ENCODE assay signal across 16 cellular contexts in the genomic region with DNA sequence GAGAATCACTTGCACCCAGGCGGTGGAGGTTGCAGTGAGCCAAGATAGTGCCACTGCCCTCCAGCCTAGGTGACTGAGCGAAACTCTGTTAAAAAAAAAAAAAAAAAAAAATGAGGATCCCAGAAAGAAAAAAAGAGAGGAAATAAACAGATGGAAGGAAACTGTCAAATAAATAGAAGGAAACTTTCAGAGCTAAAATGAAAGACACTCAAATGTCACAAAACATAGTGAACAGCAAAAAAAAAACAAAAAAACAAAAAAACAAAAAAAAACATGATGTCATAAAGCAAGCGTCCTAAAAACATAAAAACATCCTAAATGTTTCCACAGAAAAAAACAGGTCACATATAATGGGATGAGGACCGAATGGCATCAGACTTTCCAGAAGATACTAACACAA. TPM values are rescaled to one million over a fixed set of nuclear protein-coding genes. Genes with fewer than 3 reads are reported as not detected.
DNase-seq lines count a peak whose midpoint lies in the region; ATAC-seq and TF ChIP-seq lines count a peak whose summit lies in the region.
"Had no signal": no experiment of that assay in that cellular context is flagged by ENCODE, and none has a peak within 500 bp of the region (broad histone marks: within the 10 kb centered on the region; RNA-seq: fewer than 3 reads in every experiment).

No MANE protein-coding gene starts in this region.

- POLR2A ChIA-PET in MCF 10A (lab: Yijun Ruan, JAX): no interaction called here

- TF ChIP-seq CTCF in GM23338 (conservative IDR thresholded peaks at IDR 0.05; ENCODE audit: low read depth in 2 of 2) (no peak), hepatocyte (IDR thresholded peaks at IDR 0.05; ENCODE audit: poor library complexity) (no peak), CD14-positive monocyte (IDR thresholded peaks at IDR 0.05) (no peak), foreskin keratinocyte (conservative IDR thresholded peaks at IDR 0.05) (no peak), MCF 10A (IDR thresholded peaks at IDR 0.05; ENCODE audit: unreplicated experiment) (no peak)

- H3K4me1 ChIP-seq in GM23338 (ENCODE audit: insufficient read depth) (0 out of 2 replicates have a peak, but pooled peaks cover 6% of the 10 kb centered on the region), hepatocyte (ENCODE audit: insufficient read depth) (peaks cover 4% of the 10 kb centered on the region), foreskin keratinocyte (no peaks in the 10 kb centered on the region)

- no peaks in the 10 kb centered on the region for H3K27me3 ChIP-seq in GM23338 (ENCODE audit: insufficient read depth)
- no peaks in the 10 kb centered on the region for H3K27me3 ChIP-seq in hepatocyte
- no peaks in the 10 kb centered on the region for H3K27me3 ChIP-seq in foreskin keratinocyte

- peaks cover 11% of the 10 kb centered on the region for H3K4me1 Mint-ChIP-seq in GM23338
- peaks cover 23% of the 10 kb centered on the region for H3K4me1 Mint-ChIP-seq in T-helper 17 cell
- peaks cover 2% of the 10 kb centered on the region for H3K4me1 Mint-ChIP-seq in CD14-positive monocyte
- H3K4me1 Mint-ChIP-seq in MCF 10A (ENCODE audit: insufficient read depth, unreplicated experiment): no peaks in the 10 kb centered on the region

- H3K4me3 Mint-ChIP-seq in GM23338: no peak overlapping the region
- H3K4me3 Mint-ChIP-seq in T-helper 17 cell: no peak overlapping the region
- H3K4me3 Mint-ChIP-seq in CD14-positive monocyte: no peak overlapping the region
- no peak overlapping the region for H3K4me3 Mint-ChIP-seq in MCF 10A (ENCODE audit: unreplicated experiment)

- no peaks in the 10 kb centered on the region for H3K9me2 ChIP-seq in GM23338 (ENCODE audit: insufficient read depth)
- H3K9me2 ChIP-seq in hepatocyte (replicated peaks; ENCODE audit: insufficient read depth): no peaks in the 10 kb centered on the region

- H3K36me3 Mint-ChIP-seq in GM23338 (ENCODE audit: low read depth) (peaks cover 50% of the 10 kb centered on the region), T-helper 17 cell (ENCODE audit: low read depth) (peaks cover 2% of the 10 kb centered on the region), CD14-positive monocyte (peaks cover 64 to 96% of the 10 kb centered on the region in 2 donors), MCF 10A (ENCODE audit: insufficient read depth, unreplicated experiment) (peaks cover 71% of the 10 kb centered on the region)

- H3K4me2 ChIP-seq in GM23338: no peak overlapping the region; the same call in 1 of the 2 replicates
- no peak overlapping the region for H3K4me2 ChIP-seq in hepatocyte

- H3K9me3 Mint-ChIP-seq in GM23338: no peaks in the 10 kb centered on the region
- no peaks in the 10 kb centered on the region for H3K9me3 Mint-ChIP-seq in CD14-positive monocyte
- H3K9me3 Mint-ChIP-seq in MCF 10A (ENCODE audit: unreplicated experiment): no peaks in the 10 kb centered on the region
- H3K9me3 Mint-ChIP-seq: HFFc6 had no signal

- no peak for ATAC-seq in GM23338
- ATAC-seq in T-helper 17 cell: no peak
- ATAC-seq in foreskin keratinocyte: no peak

- DNase-seq in GM23338 (ENCODE audit: low spot score) (no peak), T-helper 17 cell (no peak), hepatocyte (ENCODE audit: low spot score) (no peak), posterior vena cava (ENCODE audit: low spot score) (peak; percentile 1), CD14-positive monocyte (ENCODE audit: low spot score) (no peak), foreskin keratinocyte (no peak), NCI-H1694 (lab: John Stamatoyannopoulos, UW) (no peak), MCF 10A (ENCODE audit: unreplicated experiment) (no peak)
- DNase-seq: DMS79, HFFc6, NCI-H1417 treated with DMSO at 0.1 percent for 48 hours, NCI-H2029, NCI-H345, NCI-H526, SHP77 treated with DMSO at 0.1 percent for 48 hours had no signal

- H4K20me1 ChIP-seq in GM23338 (replicated peaks; ENCODE audit: insufficient read depth) (peaks cover 14% of the 10 kb centered on the region), hepatocyte (ENCODE audit: insufficient read depth, poor library complexity, severe bottlenecking) (peaks cover 16% of the 10 kb centered on the region)

- CTCF ChIA-PET in MCF 10A (lab: Yijun Ruan, JAX): no interaction called here

- peaks cover 70% of the 10 kb centered on the region for H3K79me2 ChIP-seq in GM23338 (replicated peaks; ENCODE audit: insufficient read depth)
- peaks cover 77% of the 10 kb centered on the region for H3K79me2 ChIP-seq in hepatocyte

- H3K4me3 ChIP-seq in GM23338 (no peak overlapping the region), hepatocyte (no peak overlapping the region)

- no TSS peak for BruUV-seq in MCF 10A (replicated peaks; lab: Mats Ljungman, UMichigan)

- H3K9me3 ChIP-seq in T-helper 17 cell (ENCODE audit: control insufficient read depth, low read length, poor library complexity, severe bottlenecking) (no peaks in the 10 kb centered on the region), hepatocyte (ENCODE audit: low read depth) (no peaks in the 10 kb centered on the region)

- intact Hi-C loops in posterior vena cava (cut with DNase I) (no loop called here), CD14-positive monocyte (cut with micrococcal nuclease) (no loop called here), MCF 10A (cut with micrococcal nuclease) (no loop called here)

- H3K27me3 Mint-ChIP-seq in GM23338 (ENCODE audit: insufficient read depth, low read depth, poor library complexity) (peaks cover 7% of the 10 kb centered on the region), T-helper 17 cell (no peaks in the 10 kb centered on the region), CD14-positive monocyte (ENCODE audit: low read depth in 3 of 3) (peaks cover 0 to 4% (median 0%) of the 10 kb centered on the region in 3 donors), MCF 10A (ENCODE audit: insufficient read depth, unreplicated experiment) (no peaks in the 10 kb centered on the region)

- WGBS in hepatocyte (ENCODE audit: low lambda C conversion rate, missing lambda C conversion rate): 98% methylated on average over 4 of the region's 4 CpGs

- H2AFZ ChIP-seq in GM23338 (no peak overlapping the region), hepatocyte (no peak overlapping the region)

- peaks cover 9% of the 10 kb centered on the region; the same call in 1 of the 2 replicates for H3K36me3 ChIP-seq in GM23338 (ENCODE audit: insufficient read depth)
- no peaks in the 10 kb centered on the region for H3K36me3 ChIP-seq in hepatocyte (replicated peaks; ENCODE audit: insufficient read depth, low read depth)

- H3K27ac ChIP-seq in GM23338 (ENCODE audit: low read depth) (0 out of 2 replicates have a peak overlapping the region, but pooled peaks have one; percentile 67), hepatocyte (peak overlapping the region; percentile 42), foreskin keratinocyte (no peak overlapping the region)
- H3K27ac ChIP-seq: C4-2B had no signal

- no peaks in the 10 kb centered on the region for H3F3A ChIP-seq in GM23338 (replicated peaks; ENCODE audit: low read depth)

- H3K27ac Mint-ChIP-seq in GM23338 (peak overlapping the region; percentile 83; the same call in 1 of the 2 replicates), T-helper 17 cell (peak overlapping the region; percentile 14), CD14-positive monocyte (no peak overlapping the region), MCF 10A (ENCODE audit: low read depth, unreplicated experiment) (no peak overlapping the region)

TF ChIP-seq in GM23338, 12 proteins besides CTCF, POLR2A, EP300 and RAD21 (continues in another document):
- TF ChIP-seq CREB1 (CRISPR knock-in tag; IDR thresholded peaks at IDR 0.05; ENCODE audit: low read depth): no peak
- TF ChIP-seq NANOG (IDR thresholded peaks at IDR 0.05; ENCODE audit: borderline replicate concordance): no peak
- no peak for TF ChIP-seq EZH2 (IDR thresholded peaks at IDR 0.05; ENCODE audit: low read depth, unreplicated experiment)
- no peak for TF ChIP-seq JUNB (IDR thresholded peaks at IDR 0.05; ENCODE audit: unreplicated experiment)
- TF ChIP-seq EZH2phosphoT487 (IDR thresholded peaks at IDR 0.05; ENCODE audit: unreplicated experiment): no peak

RNA-seq across cellular contexts. Expression of a gene that starts 15.0 kb away (rescaled TPM):
- total RNA-seq in GM23338 (2014; rRNA removed; shearing (Covaris generic)): 15.4 and 23.4 TPM in 2 replicates
- polyA plus RNA-seq in GM23338 (2016; fragmentation: Nextera tagmentation; extraction: Ambion mirVana) (17.8 and 19.9 TPM in 2 replicates), hepatocyte (22.9 and 23.3 TPM in 2 replicates), CD14-positive monocyte (under 1 TPM; 0.65 to 0.99 TPM), foreskin keratinocyte (23.9 and 26.1 TPM in 2 replicates)
- total RNA-seq in T-helper 17 cell (10 to 100 TPM; 27.1 to 30.3 TPM), hepatocyte (13.6 and 17.2 TPM in 2 replicates), posterior vena cava (10 to 100 TPM; 49.2 to 52.0 TPM), foreskin keratinocyte (18.9 and 24.4 TPM in 2 replicates), MCF 10A (2022) (53.9 and 59.0 TPM in 2 replicates)

Comparison
In these comparisons a context has a peak if more than half of its experiments do, and no peak if none do; other contexts are left out.
1. H3K27ac Mint-ChIP-seq: peak in GM23338 (single experiment) and T-helper 17 cell (single experiment); none in CD14-positive monocyte (0 of 7) and MCF 10A (single experiment).